Comparison of ENCODE assay signal across 23 cellular contexts in genomic region chr4:109733728-109734127, GRCh38. TPM values are rescaled to one million over a fixed set of nuclear protein-coding genes. Genes with fewer than 3 reads are reported as not detected.
A peak's percentile ranks its signal among the peaks of the same experiment; 100 is the strongest.
DNase-seq lines count a peak whose midpoint lies in the region; ATAC-seq and FAIRE-seq lines count a peak whose summit lies in the region.
"Had no signal": no experiment of that assay in that cellular context is flagged by ENCODE, and none has a peak within 500 bp of the region (broad histone marks: within the 10 kb centered on the region; RNA-seq: fewer than 3 reads in every experiment).

No MANE protein-coding gene starts in this region.

- H3K36me3 ChIP-seq in small intestine (ENCODE audit: control insufficient read depth in 2 of 2, insufficient read depth in 2 of 2, low read length in 2 of 2): no peaks in the 10 kb centered on the region
- H3K36me3 ChIP-seq: BLaER1 treated with 17β-estradiol and CSF1 and Interleukin-3, amounts not matched to agents 10 nM and 100 nM had no signal

- DNase-seq in Daoy (ENCODE audit: low read depth): peak; percentile 2
- DNase-seq in NCI-H226: peak; percentile 55
- peak; percentile 14 for DNase-seq in astrocyte of the hippocampus (ENCODE audit: low read depth, low spot score)
- DNase-seq in small intestine: peak; percentile 40
- no peak for DNase-seq in NCI-H1417 treated with DMSO at 0.1 percent for 48 hours (lab: John Stamatoyannopoulos, UW)
- DNase-seq: AML-193; Caco-2; Calu3; CD4-positive, alpha-beta T cell; CD8-positive, alpha-beta T cell; DMS79 treated with DMSO at 0.1 percent for 48 hours; EL; GDM1 had no signal

- H3K4me1 ChIP-seq in small intestine (ENCODE audit: control insufficient read depth in 2 of 2, insufficient read depth in 1 of 2, low read depth in 1 of 2, low read length in 1 of 2): peaks cover 0 to 4% of the 10 kb centered on the region in 2 donors

- no peak overlapping the region for H3K27ac ChIP-seq in small intestine (ENCODE audit: low read depth in 1 of 2, low read length in 1 of 2)
- H3K27ac ChIP-seq: 22Rv1; A549; BLaER1 treated with 17β-estradiol and CSF1 and Interleukin-3, amounts not matched to agents 10 nM and 100 nM; C4-2B had no signal

- no peak overlapping the region for H3K4me3 ChIP-seq in small intestine (ENCODE audit: low read depth in 1 of 2, low read length in 2 of 2)
- H3K4me3 ChIP-seq: A549; BLaER1 treated with 17β-estradiol and CSF1 and Interleukin-3, amounts not matched to agents 10 nM and 100 nM; GM12878 had no signal

- H3K27me3 ChIP-seq in small intestine (ENCODE audit: control insufficient read depth in 2 of 2, insufficient read depth in 2 of 2, low read length in 2 of 2): no peaks in the 10 kb centered on the region
- H3K27me3 ChIP-seq: BLaER1 treated with 17β-estradiol and CSF1 and Interleukin-3, amounts not matched to agents 10 nM and 100 nM had no signal

- WGBS in small intestine, 3 donors: 73 to 87% (median 83%) methylated on average over 5 of the region's 5 CpGs

- H3K9me3 ChIP-seq in small intestine (ENCODE audit: control insufficient read depth, low read depth): no peaks in the 10 kb centered on the region
- H3K9me3 ChIP-seq: A549; BLaER1 treated with 17β-estradiol and CSF1 and Interleukin-3, amounts not matched to agents 10 nM and 100 nM; Caco-2 had no signal

- no peak for FAIRE-seq in small intestine (lab: Jason Lieb, UNC)
- FAIRE-seq: A549, D721Med, GM12878, GM12892, GM18507 had no signal

- no peak for ATAC-seq in HG03342 (IDR thresholded peaks at IDR 0.05; ENCODE audit: unreplicated experiment)
- ATAC-seq in HG03159 (IDR thresholded peaks at IDR 0.05; ENCODE audit: unreplicated experiment): no peak
- ATAC-seq: A549; CD8-positive, alpha-beta T cell; GM12878 had no signal

RNA-seq across cellular contexts. Expression of gene PLA2G12A, which starts 3.9 kb away (rescaled TPM):
- 5.3 and 7.6 TPM in 2 replicates for total RNA-seq in Daoy (2014; rRNA removed; shearing (Covaris generic))
- polyA plus RNA-seq in small intestine: 10 to 100 TPM; 11.4 to 91.9 (median 14.8) TPM

RNA-seq across cellular contexts. Expression of gene CASP6, which starts 30.5 kb away (rescaled TPM):
- total RNA-seq in Daoy (2014; rRNA removed; shearing (Covaris generic)): 21.7 and 31.8 TPM in 2 replicates
- 100 to 1,000 TPM in 1 of 3 donors, 10 to 100 TPM in 2; 65.1 to 123 (median 74.8) TPM for polyA plus RNA-seq in small intestine
